ENCODE assay signal across 8 cellular contexts in genomic region chr4:25161599-25161960, GRCh38. TPM values are rescaled to one million over a fixed set of nuclear protein-coding genes. Genes with fewer than 3 reads are reported as not detected.
A peak's percentile ranks its signal among the peaks of the same experiment; 100 is the strongest.
DNase-seq lines count a peak whose midpoint lies in the region; ATAC-seq and TF ChIP-seq lines count a peak whose summit lies in the region.

No MANE protein-coding gene starts in this region.

- no peaks in the 10 kb centered on the region for H3K36me3 ChIP-seq in left lung
- H3K36me3 ChIP-seq in upper lobe of left lung = peaks cover 0 to 9% (median 0%) of the 10 kb centered on the region in 4 donors

- TF ChIP-seq EP300 in upper lobe of left lung (IDR thresholded peaks at IDR 0.05) = no peak

- H3K4me1 Mint-ChIP-seq in activated naive CD4-positive, alpha-beta T cell treated with anti-CD3 and anti-CD28 coated beads, Interleukin-2, amount 10 ng/mL, durations not matched to agents 7 days and 5 days = peaks cover 51% of the 10 kb centered on the region
- H3K4me1 Mint-ChIP-seq in activated T-helper 2 cell treated with anti-CD3 and anti-CD28 coated beads, Interferon-gamma antibody, Interleukin-2, Interleukin-4, amounts not matched to agents 10 μg/mL and 5 μg/mL and 100 μg/mL, durations not matched to agents 14 hours and 24 hours and 36 hours (ENCODE audit: low read depth) = peaks cover 32% of the 10 kb centered on the region

- H3K4me3 ChIP-seq in left lung (peak overlapping the region; percentile 59 to 81), upper lobe of left lung (peak overlapping the region in 3 of 4 donors; percentile 73 to 90 (median 86))

- ATAC-seq in left lung (no peak), upper lobe of left lung (ENCODE audit: low FRiP score in 2 of 2) (no peak), HG03442 (IDR thresholded peaks at IDR 0.05; ENCODE audit: unreplicated experiment) (no peak)

- WGBS in upper lobe of left lung, 2 donors = 19 to 30% methylated on average over 2 of the region's 2 CpGs

- H3K27me3 Mint-ChIP-seq in activated naive CD4-positive, alpha-beta T cell treated with anti-CD3 and anti-CD28 coated beads, Interleukin-2, amount 10 ng/mL, durations not matched to agents 7 days and 5 days = no peaks in the 10 kb centered on the region
- no peaks in the 10 kb centered on the region for H3K27me3 Mint-ChIP-seq in activated T-helper 2 cell treated with anti-CD3 and anti-CD28 coated beads, Interferon-gamma antibody, Interleukin-2, Interleukin-4, amounts not matched to agents 10 μg/mL and 5 μg/mL and 100 μg/mL, durations not matched to agents 14 hours and 24 hours and 36 hours (ENCODE audit: low read depth)

- DNase-seq in activated naive CD4-positive, alpha-beta T cell treated with anti-CD3 and anti-CD28 coated beads, Interleukin-2, amount 10 ng/mL, durations not matched to agents 7 days and 5 days = no peak
- no peak for DNase-seq in activated naive CD4-positive, alpha-beta T cell treated with Interleukin-2 at 50 U/mL for 16 hours
- DNase-seq in activated T-helper 2 cell treated with anti-CD3 and anti-CD28 coated beads, Interferon-gamma antibody, Interleukin-2, Interleukin-4, amounts not matched to agents 10 μg/mL and 5 μg/mL and 100 μg/mL, durations not matched to agents 14 hours and 24 hours and 36 hours (ENCODE audit: low spot score) = no peak
- DNase-seq in left lung (no peak), upper lobe of left lung (peak in 1 of 2 donors; percentile 23), Ammon's horn (ENCODE audit: low spot score) (no peak)
- no peak for DNase-seq in stimulated activated CD4-positive, alpha-beta T cell treated with anti-CD3 and anti-CD28 coated beads, Interleukin-15, amount 100 ng/mL, for 24 hours

- peak overlapping the region; percentile 85 for H3K4me3 Mint-ChIP-seq in activated naive CD4-positive, alpha-beta T cell treated with anti-CD3 and anti-CD28 coated beads, Interleukin-2, amount 10 ng/mL, durations not matched to agents 7 days and 5 days
- H3K4me3 Mint-ChIP-seq in activated T-helper 2 cell treated with anti-CD3 and anti-CD28 coated beads, Interferon-gamma antibody, Interleukin-2, Interleukin-4, amounts not matched to agents 10 μg/mL and 5 μg/mL and 100 μg/mL, durations not matched to agents 14 hours and 24 hours and 36 hours (ENCODE audit: low read depth) = peak overlapping the region; percentile 92

- intact Hi-C loops in activated T-helper 2 cell treated with anti-CD3 and anti-CD28 coated beads, Interferon-gamma antibody, Interleukin-2, Interleukin-4, amounts not matched to agents 10 μg/mL and 5 μg/mL and 100 μg/mL, durations not matched to agents 14 hours and 24 hours and 36 hours (cut with micrococcal nuclease) = loop anchor here (2.0 to 5.0 kb wide), 5 partner anchors 17 to 577 kb away; partner anchors contain the start of genes DHX15 and ZCCHC4
- intact Hi-C loops in left lung (cut with DNase I) = no loop called here

- TF ChIP-seq CTCF in left lung (IDR thresholded peaks at IDR 0.05) = no peak
- TF ChIP-seq CTCF in upper lobe of left lung (IDR thresholded peaks at IDR 0.05) = no peak

- H3K9me3 ChIP-seq in left lung (no peaks in the 10 kb centered on the region), upper lobe of left lung (no peaks in the 10 kb centered on the region)

- TF ChIP-seq POLR2A in upper lobe of left lung (IDR thresholded peaks at IDR 0.05) = no peak

- no peaks in the 10 kb centered on the region for H3K9me3 Mint-ChIP-seq in activated naive CD4-positive, alpha-beta T cell treated with anti-CD3 and anti-CD28 coated beads, Interleukin-2, amount 10 ng/mL, durations not matched to agents 7 days and 5 days
- H3K9me3 Mint-ChIP-seq in activated T-helper 2 cell treated with anti-CD3 and anti-CD28 coated beads, Interferon-gamma antibody, Interleukin-2, Interleukin-4, amounts not matched to agents 10 μg/mL and 5 μg/mL and 100 μg/mL, durations not matched to agents 14 hours and 24 hours and 36 hours = no peaks in the 10 kb centered on the region

- H3K27ac Mint-ChIP-seq in activated naive CD4-positive, alpha-beta T cell treated with anti-CD3 and anti-CD28 coated beads, Interleukin-2, amount 10 ng/mL, durations not matched to agents 7 days and 5 days = peak overlapping the region; percentile 92
- H3K27ac Mint-ChIP-seq in activated T-helper 2 cell treated with anti-CD3 and anti-CD28 coated beads, Interferon-gamma antibody, Interleukin-2, Interleukin-4, amounts not matched to agents 10 μg/mL and 5 μg/mL and 100 μg/mL, durations not matched to agents 14 hours and 24 hours and 36 hours = peak overlapping the region; percentile 90

- CTCF ChIA-PET in activated naive CD4-positive, alpha-beta T cell treated with anti-CD3 and anti-CD28 coated beads, Interleukin-2, amount 10 ng/mL, durations not matched to agents 7 days and 5 days (lab: Charles Lee) = interaction anchor here (0.6 to 4.6 kb wide), 7 partner anchors 17 to 206 kb away, joined by 3 to 17 read pairs (median 5); partner anchors contain the start of genes PI4K2B and ZCCHC4

- H3K4me1 ChIP-seq in left lung (peaks cover 0 to 40% of the 10 kb centered on the region in 2 donors), upper lobe of left lung (peaks cover 16 to 33% (median 21%) of the 10 kb centered on the region in 4 donors)

- H3K36me3 Mint-ChIP-seq in activated naive CD4-positive, alpha-beta T cell treated with anti-CD3 and anti-CD28 coated beads, Interleukin-2, amount 10 ng/mL, durations not matched to agents 7 days and 5 days = peaks cover 46% of the 10 kb centered on the region
- H3K36me3 Mint-ChIP-seq in activated T-helper 2 cell treated with anti-CD3 and anti-CD28 coated beads, Interferon-gamma antibody, Interleukin-2, Interleukin-4, amounts not matched to agents 10 μg/mL and 5 μg/mL and 100 μg/mL, durations not matched to agents 14 hours and 24 hours and 36 hours (ENCODE audit: low read depth) = peaks cover 33% of the 10 kb centered on the region

- H3K27me3 ChIP-seq in left lung (no peaks in the 10 kb centered on the region), upper lobe of left lung (no peaks in the 10 kb centered on the region)

- peak overlapping the region; percentile 96 for H3K27ac ChIP-seq in left lung
- peak overlapping the region; percentile 95 to 99 (median 98) for H3K27ac ChIP-seq in upper lobe of left lung

RNA-seq across cellular contexts. Expression of gene SEPSECS, which starts 1.3 kb away (rescaled TPM):
- total RNA-seq in activated T-helper 2 cell treated with anti-CD3 and anti-CD28 coated beads, Interferon-gamma antibody, Interleukin-2, Interleukin-4, amounts not matched to agents 10 μg/mL and 5 μg/mL and 100 μg/mL, durations not matched to agents 14 hours and 24 hours and 36 hours = 13.4 TPM in 2 replicates
- total RNA-seq in left lung = 1 to 10 TPM; 8.2 to 9.1 TPM
- 10 to 100 TPM in 3 of 6 donors, 1 to 10 TPM in 3; 4.9 to 19.3 (median 8.9) TPM for total RNA-seq in upper lobe of left lung
